1 cellular context compared by ENCODE assay signal in genomic region chr1:160366731-160367515, GRCh38.
TF ChIP-seq lines count a peak whose summit lies in the region.

Gene NHLH1, plus strand, starts transcription at chr1:160367071. Its CDS starts 3,661 bp downstream, at chr1:160370732.

TF ChIP-seq in GM23338, 12 proteins besides CTCF, POLR2A, EP300 and RAD21:
- TF ChIP-seq, protein P1, sequence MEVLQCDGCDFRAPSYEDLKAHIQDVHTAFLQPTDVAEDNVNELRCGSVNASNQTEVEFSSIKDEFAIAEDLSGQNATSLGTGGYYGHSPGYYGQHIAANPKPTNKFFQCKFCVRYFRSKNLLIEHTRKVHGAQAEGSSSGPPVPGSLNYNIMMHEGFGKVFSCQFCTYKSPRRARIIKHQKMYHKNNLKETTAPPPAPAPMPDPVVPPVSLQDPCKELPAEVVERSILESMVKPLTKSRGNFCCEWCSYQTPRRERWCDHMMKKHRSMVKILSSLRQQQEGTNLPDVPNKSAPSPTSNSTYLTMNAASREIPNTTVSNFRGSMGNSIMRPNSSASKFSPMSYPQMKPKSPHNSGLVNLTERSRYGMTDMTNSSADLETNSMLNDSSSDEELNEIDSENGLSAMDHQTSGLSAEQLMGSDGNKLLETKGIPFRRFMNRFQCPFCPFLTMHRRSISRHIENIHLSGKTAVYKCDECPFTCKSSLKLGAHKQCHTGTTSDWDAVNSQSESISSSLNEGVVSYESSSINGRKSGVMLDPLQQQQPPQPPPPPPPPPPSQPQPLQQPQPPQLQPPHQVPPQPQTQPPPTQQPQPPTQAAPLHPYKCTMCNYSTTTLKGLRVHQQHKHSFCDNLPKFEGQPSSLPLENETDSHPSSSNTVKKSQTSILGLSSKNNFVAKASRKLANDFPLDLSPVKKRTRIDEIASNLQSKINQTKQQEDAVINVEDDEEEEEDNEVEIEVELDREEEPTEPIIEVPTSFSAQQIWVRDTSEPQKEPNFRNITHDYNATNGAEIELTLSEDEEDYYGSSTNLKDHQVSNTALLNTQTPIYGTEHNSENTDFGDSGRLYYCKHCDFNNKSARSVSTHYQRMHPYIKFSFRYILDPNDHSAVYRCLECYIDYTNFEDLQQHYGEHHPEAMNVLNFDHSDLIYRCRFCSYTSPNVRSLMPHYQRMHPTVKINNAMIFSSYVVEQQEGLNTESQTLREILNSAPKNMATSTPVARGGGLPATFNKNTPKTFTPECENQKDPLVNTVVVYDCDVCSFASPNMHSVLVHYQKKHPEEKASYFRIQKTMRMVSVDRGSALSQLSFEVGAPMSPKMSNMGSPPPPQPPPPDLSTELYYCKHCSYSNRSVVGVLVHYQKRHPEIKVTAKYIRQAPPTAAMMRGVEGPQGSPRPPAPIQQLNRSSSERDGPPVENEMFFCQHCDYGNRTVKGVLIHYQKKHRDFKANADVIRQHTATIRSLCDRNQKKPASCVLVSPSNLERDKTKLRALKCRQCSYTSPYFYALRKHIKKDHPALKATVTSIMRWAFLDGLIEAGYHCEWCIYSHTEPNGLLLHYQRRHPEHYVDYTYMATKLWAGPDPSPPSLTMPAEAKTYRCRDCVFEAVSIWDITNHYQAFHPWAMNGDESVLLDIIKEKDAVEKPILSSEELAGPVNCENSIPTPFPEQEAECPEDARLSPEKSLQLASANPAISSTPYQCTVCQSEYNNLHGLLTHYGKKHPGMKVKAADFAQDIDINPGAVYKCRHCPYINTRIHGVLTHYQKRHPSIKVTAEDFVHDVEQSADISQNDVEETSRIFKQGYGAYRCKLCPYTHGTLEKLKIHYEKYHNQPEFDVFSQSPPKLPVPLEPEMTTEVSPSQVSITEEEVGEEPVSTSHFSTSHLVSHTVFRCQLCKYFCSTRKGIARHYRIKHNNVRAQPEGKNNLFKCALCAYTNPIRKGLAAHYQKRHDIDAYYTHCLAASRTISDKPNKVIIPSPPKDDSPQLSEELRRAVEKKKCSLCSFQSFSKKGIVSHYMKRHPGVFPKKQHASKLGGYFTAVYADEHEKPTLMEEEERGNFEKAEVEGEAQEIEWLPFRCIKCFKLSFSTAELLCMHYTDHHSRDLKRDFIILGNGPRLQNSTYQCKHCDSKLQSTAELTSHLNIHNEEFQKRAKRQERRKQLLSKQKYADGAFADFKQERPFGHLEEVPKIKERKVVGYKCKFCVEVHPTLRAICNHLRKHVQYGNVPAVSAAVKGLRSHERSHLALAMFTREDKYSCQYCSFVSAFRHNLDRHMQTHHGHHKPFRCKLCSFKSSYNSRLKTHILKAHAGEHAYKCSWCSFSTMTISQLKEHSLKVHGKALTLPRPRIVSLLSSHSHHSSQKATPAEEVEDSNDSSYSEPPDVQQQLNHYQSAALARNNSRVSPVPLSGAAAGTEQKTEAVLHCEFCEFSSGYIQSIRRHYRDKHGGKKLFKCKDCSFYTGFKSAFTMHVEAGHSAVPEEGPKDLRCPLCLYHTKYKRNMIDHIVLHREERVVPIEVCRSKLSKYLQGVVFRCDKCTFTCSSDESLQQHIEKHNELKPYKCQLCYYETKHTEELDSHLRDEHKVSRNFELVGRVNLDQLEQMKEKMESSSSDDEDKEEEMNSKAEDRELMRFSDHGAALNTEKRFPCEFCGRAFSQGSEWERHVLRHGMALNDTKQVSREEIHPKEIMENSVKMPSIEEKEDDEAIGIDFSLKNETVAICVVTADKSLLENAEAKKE (CRISPR knock-in tag; IDR thresholded peaks at IDR 0.05) = no peak
- TF ChIP-seq ZNF331 (CRISPR knock-in tag; IDR thresholded peaks at IDR 0.05; ENCODE audit: low read depth) (no peak), EZH2 (IDR thresholded peaks at IDR 0.05; ENCODE audit: low read depth, unreplicated experiment) (no peak)
- TF ChIP-seq, protein P2, sequence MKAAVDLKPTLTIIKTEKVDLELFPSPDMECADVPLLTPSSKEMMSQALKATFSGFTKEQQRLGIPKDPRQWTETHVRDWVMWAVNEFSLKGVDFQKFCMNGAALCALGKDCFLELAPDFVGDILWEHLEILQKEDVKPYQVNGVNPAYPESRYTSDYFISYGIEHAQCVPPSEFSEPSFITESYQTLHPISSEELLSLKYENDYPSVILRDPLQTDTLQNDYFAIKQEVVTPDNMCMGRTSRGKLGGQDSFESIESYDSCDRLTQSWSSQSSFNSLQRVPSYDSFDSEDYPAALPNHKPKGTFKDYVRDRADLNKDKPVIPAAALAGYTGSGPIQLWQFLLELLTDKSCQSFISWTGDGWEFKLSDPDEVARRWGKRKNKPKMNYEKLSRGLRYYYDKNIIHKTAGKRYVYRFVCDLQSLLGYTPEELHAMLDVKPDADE (IDR thresholded peaks at IDR 0.05) = no peak
